In the genomic region with DNA sequence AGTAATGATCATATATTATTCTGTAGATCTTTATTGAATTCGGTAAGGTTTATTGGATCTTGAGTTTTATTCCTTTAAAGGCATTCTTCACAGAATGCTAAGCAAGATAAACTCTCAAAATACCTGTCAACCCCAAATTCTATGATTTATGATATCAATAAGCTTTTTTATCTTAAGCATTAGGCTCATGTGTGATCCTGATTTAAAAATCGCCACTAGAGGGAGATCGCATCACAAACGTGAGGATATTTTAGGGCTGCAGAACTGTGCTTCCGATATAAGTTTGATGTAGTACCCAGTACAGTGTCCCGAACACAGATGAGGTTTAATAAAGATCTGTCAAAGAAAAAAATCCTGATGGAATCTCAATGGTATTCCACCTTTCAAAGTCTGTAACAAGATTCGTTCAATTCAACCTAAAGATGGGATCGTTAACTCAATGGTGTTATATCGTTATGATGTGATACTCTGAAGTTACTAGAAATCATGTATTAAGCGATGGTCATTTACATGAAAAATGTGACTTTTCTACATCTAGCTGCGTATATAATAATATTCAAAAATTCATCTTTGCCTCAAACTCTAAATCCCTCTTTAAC, we compare ENCODE assay signal across 8 cellular contexts.
DNase-seq lines count a peak whose midpoint lies in the region; ATAC-seq and TF ChIP-seq lines count a peak whose summit lies in the region.

No MANE protein-coding gene starts in this region.

- CTCF ChIA-PET in CD4-positive, alpha-beta memory T cell (lab: Charles Lee; ENCODE audit: partially characterized antibody), result interaction anchor here (0.6 to 5.0 kb wide), 13 partner anchors 8 to 427 kb away, joined by 3 to 60 read pairs (median 4); a partner anchor contains a TSS

- no peaks in the 10 kb centered on the region for H3K9me3 Mint-ChIP-seq in CD4-positive, alpha-beta memory T cell
- no peaks in the 10 kb centered on the region for H3K9me3 Mint-ChIP-seq in central memory CD8-positive, alpha-beta T cell

- no peaks in the 10 kb centered on the region for H3K4me1 ChIP-seq in CD4-positive, alpha-beta memory T cell (ENCODE audit: insufficient read depth, low read length)
- no peaks in the 10 kb centered on the region for H3K4me1 ChIP-seq in right lobe of liver

- no peak overlapping the region for H3K4me3 ChIP-seq in CD4-positive, alpha-beta memory T cell (ENCODE audit: low read length in 2 of 2)
- H3K4me3 ChIP-seq in right lobe of liver, result no peak overlapping the region

- no peaks in the 10 kb centered on the region for H3K27me3 ChIP-seq in CD4-positive, alpha-beta memory T cell (ENCODE audit: insufficient read depth, low read length)
- no peaks in the 10 kb centered on the region for H3K27me3 ChIP-seq in right lobe of liver

- H3K4me1 Mint-ChIP-seq in CD4-positive, alpha-beta memory T cell, result peaks cover 0 to 2% (median 1%) of the 10 kb centered on the region in 4 donors
- no peaks in the 10 kb centered on the region for H3K4me1 Mint-ChIP-seq in central memory CD8-positive, alpha-beta T cell

- DNase-seq in CD4-positive, alpha-beta memory T cell, result peak in 4 of 5 donors; percentile 24 to 33 (median 28)
- DNase-seq in NOMO-1 treated with DMSO at 0.1 percent for 48 hours (lab: John Stamatoyannopoulos, UW; ENCODE audit: unreplicated experiment), result peak; percentile 22
- DNase-seq in central memory CD8-positive, alpha-beta T cell (ENCODE audit: low spot score in 2 of 2), result no peak
- DNase-seq in right lobe of liver, result no peak
- no peak for DNase-seq in COLO829 (ENCODE audit: low spot score)

- H3K36me3 ChIP-seq in CD4-positive, alpha-beta memory T cell (ENCODE audit: insufficient read depth, low read length), result no peaks in the 10 kb centered on the region
- H3K36me3 ChIP-seq in right lobe of liver, result no peaks in the 10 kb centered on the region

- no peak overlapping the region for H3K27ac ChIP-seq in CD4-positive, alpha-beta memory T cell (ENCODE audit: low read depth, low read length)
- H3K27ac ChIP-seq in right lobe of liver, result no peak overlapping the region

- H3K36me3 Mint-ChIP-seq in CD4-positive, alpha-beta memory T cell, result no peaks in the 10 kb centered on the region
- no peaks in the 10 kb centered on the region for H3K36me3 Mint-ChIP-seq in central memory CD8-positive, alpha-beta T cell (ENCODE audit: insufficient read depth)

- H3K4me3 Mint-ChIP-seq in CD4-positive, alpha-beta memory T cell, result no peak overlapping the region
- no peak overlapping the region for H3K4me3 Mint-ChIP-seq in central memory CD8-positive, alpha-beta T cell

- H3K27ac Mint-ChIP-seq in CD4-positive, alpha-beta memory T cell, result no peak overlapping the region
- H3K27ac Mint-ChIP-seq in central memory CD8-positive, alpha-beta T cell (ENCODE audit: low read depth), result no peak overlapping the region

- WGBS in right lobe of liver (ENCODE audit: insufficient coverage, low coverage, low lambda C conversion rate, missing lambda C conversion rate), result 27% methylated on average over 11 of the region's 11 CpGs

- POLR2A ChIA-PET in CD4-positive, alpha-beta memory T cell (lab: Charles Lee; ENCODE audit: partially characterized antibody), result interaction anchor here (1.2 to 1.4 kb wide), 2 partner anchors 205 to 265 kb away, joined by 3 to 5 read pairs; a partner anchor contains a TSS

- TF ChIP-seq POLR2A in right lobe of liver (IDR thresholded peaks at IDR 0.05), result no peak

- no peaks in the 10 kb centered on the region for H3K9me3 ChIP-seq in CD4-positive, alpha-beta memory T cell (ENCODE audit: control insufficient read depth in 1 of 2, low read length in 2 of 2)
- no peaks in the 10 kb centered on the region for H3K9me3 ChIP-seq in right lobe of liver

- intact Hi-C loops in CD4-positive, alpha-beta memory T cell (cut with micrococcal nuclease), result loop anchor here (1.0 to 5.0 kb wide), 3 partner anchors 167 to 418 kb away; no protein-coding TSS in a partner anchor
- intact Hi-C loops in right lobe of liver (cut with DNase I), result no loop called here

- peak; percentile 65 to 76 (median 72) for TF ChIP-seq CTCF in right lobe of liver (IDR thresholded peaks at IDR 0.05)

- peaks cover 7 to 18% of the 10 kb centered on the region in 2 donors for H3K27me3 Mint-ChIP-seq in CD4-positive, alpha-beta memory T cell
- H3K27me3 Mint-ChIP-seq in central memory CD8-positive, alpha-beta T cell, result peaks cover 47% of the 10 kb centered on the region

- peak; percentile 71 for ATAC-seq in GM18519 (IDR thresholded peaks at IDR 0.05; ENCODE audit: low FRiP score, unreplicated experiment)
- ATAC-seq in HG03159 (IDR thresholded peaks at IDR 0.05; ENCODE audit: unreplicated experiment), result peak; percentile 78
- peak; percentile 54 for ATAC-seq in central memory CD8-positive, alpha-beta T cell (replicated peaks; ENCODE audit: extremely low read depth, poor library complexity, severe bottlenecking)
- peak; percentile 77 to 84 (median 80) for ATAC-seq in right lobe of liver
- no peak for ATAC-seq in HG03457 (IDR thresholded peaks at IDR 0.05; ENCODE audit: unreplicated experiment)

Comparison
In these comparisons a context has a peak if more than half of its experiments do, and no peak if none do; other contexts are left out.
1. DNase-seq: peak in CD4-positive, alpha-beta memory T cell (4 of 5) and NOMO-1 treated with DMSO at 0.1 percent for 48 hours (single experiment); none in central memory CD8-positive, alpha-beta T cell (0 of 2), right lobe of liver (0 of 3) and COLO829 (single experiment).